11 cellular contexts compared by ENCODE assay signal in genomic region chr20:35264755-35265154, GRCh38.
DNase-seq lines count a peak whose midpoint lies in the region; ATAC-seq and TF ChIP-seq lines count a peak whose summit lies in the region.
"Had no signal": no experiment of that assay in that cellular context is flagged by ENCODE, and none has a peak within 500 bp of the region (broad histone marks: within the 10 kb centered on the region; RNA-seq: fewer than 3 reads in every experiment).

No MANE protein-coding gene starts in this region.

- H3K27me3 ChIP-seq in GM06990 (replicated peaks; ENCODE audit: control insufficient read depth, insufficient read depth, low read length), result no peaks in the 10 kb centered on the region

- no peak overlapping the region for H3K4me3 Mint-ChIP-seq in nephron progenitor cell
- H3K4me3 Mint-ChIP-seq: T-cell had no signal

- H3K9me3 Mint-ChIP-seq in nephron progenitor cell, result no peaks in the 10 kb centered on the region
- H3K9me3 Mint-ChIP-seq: T-cell had no signal

- no peaks in the 10 kb centered on the region for H3K36me3 ChIP-seq in GM06990 (ENCODE audit: control insufficient read depth, insufficient read depth, low read length)

- H3K27me3 Mint-ChIP-seq in nephron progenitor cell (ENCODE audit: low read depth, poor library complexity), result peaks cover 11% of the 10 kb centered on the region
- H3K27me3 Mint-ChIP-seq: T-cell had no signal

- peaks cover 26% of the 10 kb centered on the region for H3K4me1 Mint-ChIP-seq in nephron progenitor cell

- ATAC-seq in HG02588 (IDR thresholded peaks at IDR 0.05; ENCODE audit: unreplicated experiment) (no peak), HG02623 (IDR thresholded peaks at IDR 0.05; ENCODE audit: unreplicated experiment) (no peak)
- ATAC-seq: T-cell had no signal

- peak; percentile 27 for TF ChIP-seq CTCF in GM06990 (IDR thresholded peaks at IDR 0.05; ENCODE audit: insufficient read depth, low read length, poor library complexity, severe bottlenecking)
- peak; percentile 19 for TF ChIP-seq CTCF in cardiac fibroblast (IDR thresholded peaks at IDR 0.05; ENCODE audit: low read depth, low read length)
- TF ChIP-seq CTCF in nephron progenitor cell (IDR thresholded peaks at IDR 0.05), result no peak

- DNase-seq in GM06990 (ENCODE audit: extremely low read depth, insufficient read length) (no peak), NCI-H2171 treated with DMSO at 0.1 percent for 48 hours (lab: John Stamatoyannopoulos, UW) (peak; percentile 41), cardiac fibroblast (ENCODE audit: low read depth in 2 of 2) (peak in 1 of 2 donors; percentile 20), nephron progenitor cell (no peak), activated gamma-delta T cell treated with Interleukin-2 at 50 U/mL for 16 hours (no peak)
- DNase-seq in activated CD4-positive, alpha-beta T cell treated with anti-CD3 and anti-CD28 coated beads for 4 hours, result no peak
- DNase-seq: effector CD8-positive, alpha-beta T cell; NCI-H1694; T-cell had no signal

- H3K4me3 ChIP-seq in GM06990 (replicated peaks; ENCODE audit: low read depth, low read length) (no peak overlapping the region), cardiac fibroblast (replicated peaks in 1 of 2; ENCODE audit: low read depth in 2 of 2, low read length in 2 of 2) (no peak overlapping the region)

- H3K36me3 Mint-ChIP-seq in nephron progenitor cell (ENCODE audit: low read depth), result no peaks in the 10 kb centered on the region

- peak overlapping the region; percentile 36 for H3K27ac Mint-ChIP-seq in nephron progenitor cell
- H3K27ac Mint-ChIP-seq: T-cell had no signal
